ENCODE assay signal across 22 cellular contexts in genomic region chr11:109996060-109996459, GRCh38.
"Had no signal": no experiment of that assay in that cellular context is flagged by ENCODE, and none has a peak within 500 bp of the region (broad histone marks: within the 10 kb centered on the region; RNA-seq: fewer than 3 reads in every experiment).

No MANE protein-coding gene starts in this region.

- H3K27me3 Mint-ChIP-seq: progenitor cell of endocrine pancreas, type B pancreatic cell had no signal

- H3K4me3 Mint-ChIP-seq: nephron; stimulated activated effector memory CD8-positive, alpha-beta T cell treated with anti-CD3 and anti-CD28 coated beads, Interleukin-12 subunit alpha, Interleukin-12 subunit beta, amount 100 ng/mL, for 72 hours; type B pancreatic cell had no signal

- H3K4me3 ChIP-seq: heart left ventricle, lung, pancreas, suprapubic skin, thyroid gland, uterus had no signal

- H3K27me3 ChIP-seq: heart left ventricle, pancreas, suprapubic skin, thyroid gland, uterus had no signal

- H3K27ac ChIP-seq: heart left ventricle, pancreas, suprapubic skin, thyroid gland, uterus had no signal

- H3K9me3 ChIP-seq: heart left ventricle, pancreas, suprapubic skin, thyroid gland, uterus had no signal

- FAIRE-seq: pancreas had no signal

- ATAC-seq: esophagus mucosa; heart left ventricle; left colon; left ventricle myocardium superior; pancreas; right cardiac atrium; stimulated activated effector memory CD8-positive, alpha-beta T cell treated with anti-CD3 and anti-CD28 coated beads, Interleukin-12 subunit alpha, Interleukin-12 subunit beta, amount 100 ng/mL, for 72 hours; stimulated activated naive CD8-positive, alpha-beta T cell treated with anti-CD3 and anti-CD28 coated beads, Interleukin-15, Interleukin-2, amounts not matched to agents 100 U/mL and 50 U/mL, for 24 hours had no signal

- H3K4me1 ChIP-seq: suprapubic skin, uterus had no signal

- H3K36me3 ChIP-seq: heart left ventricle, pancreas, suprapubic skin, thyroid gland, uterus had no signal

- H3K27ac Mint-ChIP-seq: nephron; progenitor cell of endocrine pancreas; stimulated activated effector memory CD8-positive, alpha-beta T cell treated with anti-CD3 and anti-CD28 coated beads, Interleukin-12 subunit alpha, Interleukin-12 subunit beta, amount 100 ng/mL, for 72 hours; type B pancreatic cell had no signal

- H3K9me3 Mint-ChIP-seq: nephron; stimulated activated effector memory CD8-positive, alpha-beta T cell treated with anti-CD3 and anti-CD28 coated beads, Interleukin-12 subunit alpha, Interleukin-12 subunit beta, amount 100 ng/mL, for 72 hours; type B pancreatic cell had no signal

- DNase-seq: effector memory CD4-positive, alpha-beta T cell; heart left ventricle; hippocampal formation; left colon; left ventricle myocardium superior; mesenchymal stem cell; midbrain; occipital lobe; pancreas; right cardiac atrium; stimulated activated CD4-positive, alpha-beta T cell treated with anti-CD3 and anti-CD28 coated beads, Interleukin-4, amount 100 ng/mL, for 1 hour; stimulated activated CD8-positive, alpha-beta memory T cell treated with anti-CD3 and anti-CD28 coated beads, Interleukin-4, amount 100 ng/mL, for 48 hours; stimulated activated naive CD8-positive, alpha-beta T cell treated with anti-CD3 and anti-CD28 coated beads, Interleukin-15, Interleukin-2, amounts not matched to agents 100 U/mL and 50 U/mL, for 24 hours; thyroid gland; uterus had no signal

- H3K36me3 Mint-ChIP-seq: stimulated activated effector memory CD8-positive, alpha-beta T cell treated with anti-CD3 and anti-CD28 coated beads, Interleukin-12 subunit alpha, Interleukin-12 subunit beta, amount 100 ng/mL, for 72 hours; type B pancreatic cell had no signal

- H3K4me1 Mint-ChIP-seq: nephron; stimulated activated effector memory CD8-positive, alpha-beta T cell treated with anti-CD3 and anti-CD28 coated beads, Interleukin-12 subunit alpha, Interleukin-12 subunit beta, amount 100 ng/mL, for 72 hours had no signal
